Comparison of ENCODE assay signal across 18 cellular contexts in genomic region chr17:57195790-57196460, GRCh38.
DNase-seq lines count a peak whose midpoint lies in the region; ATAC-seq, FAIRE-seq and TF ChIP-seq lines count a peak whose summit lies in the region.
"Had no signal": no experiment of that assay in that cellular context is flagged by ENCODE, and none has a peak within 500 bp of the region (broad histone marks: within the 10 kb centered on the region; RNA-seq: fewer than 3 reads in every experiment).

No MANE protein-coding gene starts in this region.

- H3K27ac Mint-ChIP-seq in natural killer cell treated with Interleukin-12 subunit alpha and Interleukin-12 subunit beta and Interleukin-15 and Interleukin-18, amount 100 ng/mL, for 72 hours, result no peak overlapping the region
- H3K27ac Mint-ChIP-seq in natural killer cell, result no peak overlapping the region
- H3K27ac Mint-ChIP-seq in activated naive CD4-positive, alpha-beta T cell treated with anti-CD3 and anti-CD28 coated beads, Interleukin-2, amount 10 ng/mL, durations not matched to agents 7 days and 5 days, result no peak overlapping the region
- H3K27ac Mint-ChIP-seq: T-helper 17 cell had no signal

- H3K4me3 Mint-ChIP-seq in natural killer cell treated with Interleukin-12 subunit alpha and Interleukin-12 subunit beta and Interleukin-15 and Interleukin-18, amount 100 ng/mL, for 72 hours, result no peak overlapping the region
- no peak overlapping the region for H3K4me3 Mint-ChIP-seq in natural killer cell
- H3K4me3 Mint-ChIP-seq in activated naive CD4-positive, alpha-beta T cell treated with anti-CD3 and anti-CD28 coated beads, Interleukin-2, amount 10 ng/mL, durations not matched to agents 7 days and 5 days, result no peak overlapping the region
- H3K4me3 Mint-ChIP-seq: T-helper 17 cell had no signal

- intact Hi-C loops in natural killer cell (cut with micrococcal nuclease) (no loop called here), Right ventricle myocardium inferior (cut with DNase I) (no loop called here)

- DNase-seq in natural killer cell treated with Interleukin-12 subunit alpha and Interleukin-12 subunit beta and Interleukin-15 and Interleukin-18, amount 100 ng/mL, for 72 hours (ENCODE audit: low spot score), result no peak
- DNase-seq in natural killer cell (no peak), NCI-H446 (lab: John Stamatoyannopoulos, UW) (peak; percentile 75 to 84), urothelium cell line (ENCODE audit: low spot score) (peak; percentile 41), Right ventricle myocardium inferior (ENCODE audit: missing footprints) (no peak)
- no peak for DNase-seq in activated naive CD4-positive, alpha-beta T cell treated with anti-CD3 and anti-CD28 coated beads, Interleukin-2, amount 10 ng/mL, durations not matched to agents 7 days and 5 days
- DNase-seq: activated CD4-positive, alpha-beta T cell treated with anti-CD3 and anti-CD28 coated beads for 1 hour; amygdala; erythroblast; heart left ventricle; kidney glomerular epithelial cell; SHP77 treated with DMSO at 0.1 percent for 48 hours; T-helper 17 cell had no signal

- FAIRE-seq in urothelium cell line (lab: Jason Lieb, UNC), result no peak
- FAIRE-seq: colon, GM19239 had no signal

- peaks cover 9 to 13% of the 10 kb centered on the region in 2 donors for H3K27me3 Mint-ChIP-seq in natural killer cell treated with Interleukin-12 subunit alpha and Interleukin-12 subunit beta and Interleukin-15 and Interleukin-18, amount 100 ng/mL, for 72 hours
- peaks cover 3 to 10% of the 10 kb centered on the region in 2 donors for H3K27me3 Mint-ChIP-seq in natural killer cell (ENCODE audit: low read depth in 2 of 2)
- peaks cover 8% of the 10 kb centered on the region for H3K27me3 Mint-ChIP-seq in activated naive CD4-positive, alpha-beta T cell treated with anti-CD3 and anti-CD28 coated beads, Interleukin-2, amount 10 ng/mL, durations not matched to agents 7 days and 5 days

- no peaks in the 10 kb centered on the region for H3K9me3 Mint-ChIP-seq in natural killer cell treated with Interleukin-12 subunit alpha and Interleukin-12 subunit beta and Interleukin-15 and Interleukin-18, amount 100 ng/mL, for 72 hours
- H3K9me3 Mint-ChIP-seq in natural killer cell, result no peaks in the 10 kb centered on the region
- peaks cover 5% of the 10 kb centered on the region for H3K9me3 Mint-ChIP-seq in activated naive CD4-positive, alpha-beta T cell treated with anti-CD3 and anti-CD28 coated beads, Interleukin-2, amount 10 ng/mL, durations not matched to agents 7 days and 5 days

- peak; percentile 58 to 74 for ATAC-seq in natural killer cell treated with Interleukin-12 subunit alpha and Interleukin-12 subunit beta and Interleukin-15 and Interleukin-18, amount 100 ng/mL, for 72 hours
- ATAC-seq in natural killer cell (no peak), esophagus mucosa (peak; percentile 95), Right ventricle myocardium inferior (no peak), HG02571 (IDR thresholded peaks at IDR 0.05; ENCODE audit: unreplicated experiment) (no peak)
- ATAC-seq: heart left ventricle, sciatic nerve, T-helper 17 cell had no signal

- CTCF ChIA-PET in activated naive CD4-positive, alpha-beta T cell treated with anti-CD3 and anti-CD28 coated beads, Interleukin-2, amount 10 ng/mL, durations not matched to agents 7 days and 5 days (lab: Charles Lee), result no interaction called here

- H3K4me1 Mint-ChIP-seq in natural killer cell treated with Interleukin-12 subunit alpha and Interleukin-12 subunit beta and Interleukin-15 and Interleukin-18, amount 100 ng/mL, for 72 hours (ENCODE audit: low read depth in 2 of 2), result no peaks in the 10 kb centered on the region
- H3K4me1 Mint-ChIP-seq in natural killer cell, result no peaks in the 10 kb centered on the region
- no peaks in the 10 kb centered on the region for H3K4me1 Mint-ChIP-seq in activated naive CD4-positive, alpha-beta T cell treated with anti-CD3 and anti-CD28 coated beads, Interleukin-2, amount 10 ng/mL, durations not matched to agents 7 days and 5 days
- H3K4me1 Mint-ChIP-seq: T-helper 17 cell had no signal

- H3K36me3 Mint-ChIP-seq in natural killer cell treated with Interleukin-12 subunit alpha and Interleukin-12 subunit beta and Interleukin-15 and Interleukin-18, amount 100 ng/mL, for 72 hours, result no peaks in the 10 kb centered on the region
- H3K36me3 Mint-ChIP-seq in natural killer cell, result no peaks in the 10 kb centered on the region
- no peaks in the 10 kb centered on the region for H3K36me3 Mint-ChIP-seq in activated naive CD4-positive, alpha-beta T cell treated with anti-CD3 and anti-CD28 coated beads, Interleukin-2, amount 10 ng/mL, durations not matched to agents 7 days and 5 days

- TF ChIP-seq CTCF in natural killer cell (IDR thresholded peaks at IDR 0.05), result no peak

Comparison
In these comparisons a context has a peak if more than half of its experiments do, and no peak if none do; other contexts are left out.
1. ATAC-seq: peak in natural killer cell treated with Interleukin-12 subunit alpha and Interleukin-12 subunit beta and Interleukin-15 and Interleukin-18, amount 100 ng/mL, for 72 hours (2 of 2) and esophagus mucosa (single experiment); none in natural killer cell (0 of 3), Right ventricle myocardium inferior (single experiment) and HG02571 (single experiment).
2. DNase-seq: peak in NCI-H446 (2 of 2) and urothelium cell line (single experiment); none in natural killer cell treated with Interleukin-12 subunit alpha and Interleukin-12 subunit beta and Interleukin-15 and Interleukin-18, amount 100 ng/mL, for 72 hours (single experiment), natural killer cell (single experiment), Right ventricle myocardium inferior (single experiment) and activated naive CD4-positive, alpha-beta T cell treated with anti-CD3 and anti-CD28 coated beads, Interleukin-2, amount 10 ng/mL, durations not matched to agents 7 days and 5 days (single experiment).